ENCODE assay signal across 9 cellular contexts in the genomic region with DNA sequence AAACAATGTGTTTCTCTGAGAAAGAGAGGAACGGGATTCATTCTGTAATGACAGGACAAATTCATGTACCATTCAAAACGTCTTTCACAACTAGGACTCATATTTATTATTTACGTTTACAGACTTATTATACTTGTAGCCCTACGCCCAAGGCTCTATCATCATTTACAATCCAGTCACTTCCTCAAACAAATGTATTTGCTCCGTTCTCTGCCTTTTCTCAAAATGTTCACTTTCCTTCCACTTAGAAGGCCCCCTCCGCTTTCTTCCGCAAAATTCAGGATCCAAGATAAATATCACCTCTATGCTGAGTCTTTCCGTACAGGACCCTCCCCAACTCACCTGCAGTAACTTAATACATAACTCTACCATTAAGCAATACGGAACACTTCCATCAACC.
DNase-seq lines count a peak whose midpoint lies in the region; ATAC-seq and TF ChIP-seq lines count a peak whose summit lies in the region.
"Had no signal": no experiment of that assay in that cellular context is flagged by ENCODE, and none has a peak within 500 bp of the region (broad histone marks: within the 10 kb centered on the region; RNA-seq: fewer than 3 reads in every experiment).

No MANE protein-coding gene starts in this region.

- H3K27me3 Mint-ChIP-seq in nephron progenitor cell (ENCODE audit: low read depth, poor library complexity), result no peaks in the 10 kb centered on the region
- H3K27me3 Mint-ChIP-seq: T-cell had no signal

- ATAC-seq in GM21528 (IDR thresholded peaks at IDR 0.05; ENCODE audit: low FRiP score, unreplicated experiment) (no peak), HG03378 (IDR thresholded peaks at IDR 0.05; ENCODE audit: unreplicated experiment) (no peak)

- peaks cover 5% of the 10 kb centered on the region for H3K4me1 Mint-ChIP-seq in nephron progenitor cell

- H3K36me3 Mint-ChIP-seq in nephron progenitor cell (ENCODE audit: low read depth), result peaks cover 27% of the 10 kb centered on the region

- no peak overlapping the region for H3K27ac Mint-ChIP-seq in nephron progenitor cell
- H3K27ac Mint-ChIP-seq: T-cell had no signal

- H3K4me3 ChIP-seq in fibroblast of pulmonary artery (replicated peaks; ENCODE audit: low read depth, low read length), result peak overlapping the region; percentile 83
- peak overlapping the region; percentile 87 for H3K4me3 ChIP-seq in retinal pigment epithelial cell (ENCODE audit: low read length)

- H3K4me3 Mint-ChIP-seq in nephron progenitor cell, result no peak overlapping the region
- H3K4me3 Mint-ChIP-seq: T-cell had no signal

- H3K9me3 Mint-ChIP-seq in nephron progenitor cell, result peaks cover 19% of the 10 kb centered on the region

- DNase-seq in GF-D8 (lab: John Stamatoyannopoulos, UW), result peak; percentile 0
- DNase-seq in OCI-M1 (lab: John Stamatoyannopoulos, UW), result peak; percentile 63
- DNase-seq in fibroblast of pulmonary artery (ENCODE audit: low read depth), result peak; percentile 2
- no peak for DNase-seq in retinal pigment epithelial cell (ENCODE audit: low read depth)
- no peak for DNase-seq in nephron progenitor cell
- DNase-seq in DMS 273 treated with DMSO at 0.1 percent for 48 hours (lab: John Stamatoyannopoulos, UW), result no peak

- TF ChIP-seq CTCF in fibroblast of pulmonary artery (IDR thresholded peaks at IDR 0.05; ENCODE audit: low read length, missing control alignments) (no peak), retinal pigment epithelial cell (conservative IDR thresholded peaks at IDR 0.05; ENCODE audit: low read depth, low read length) (no peak), nephron progenitor cell (IDR thresholded peaks at IDR 0.05) (no peak)

Comparison
In these comparisons a context has a peak if more than half of its experiments do, and no peak if none do; other contexts are left out.
1. DNase-seq: peak in GF-D8 (single experiment), OCI-M1 (single experiment) and fibroblast of pulmonary artery (single experiment); none in retinal pigment epithelial cell (single experiment), nephron progenitor cell (single experiment) and DMS 273 treated with DMSO at 0.1 percent for 48 hours (single experiment).